ENCODE assay signal across 16 cellular contexts in genomic region chr2:237297421-237298155, GRCh38.
DNase-seq lines count a peak whose midpoint lies in the region; ATAC-seq and TF ChIP-seq lines count a peak whose summit lies in the region.
"Had no signal": no experiment of that assay in that cellular context is flagged by ENCODE, and none has a peak within 500 bp of the region (broad histone marks: within the 10 kb centered on the region; RNA-seq: fewer than 3 reads in every experiment).

No MANE protein-coding gene starts in this region.

- H3K27me3 ChIP-seq in RWPE2 (ENCODE audit: insufficient read depth, poor library complexity, severe bottlenecking) (no peaks in the 10 kb centered on the region), prostate gland (replicated peaks; ENCODE audit: insufficient read depth) (no peaks in the 10 kb centered on the region)

- H3K4me1 ChIP-seq in RWPE2 (ENCODE audit: insufficient read depth, poor library complexity, severe bottlenecking): peaks cover 39% of the 10 kb centered on the region
- no peaks in the 10 kb centered on the region for H3K4me1 ChIP-seq in prostate gland (replicated peaks)

- no peak overlapping the region for H3K4me3 ChIP-seq in RWPE2 (ENCODE audit: severe bottlenecking)
- no peak overlapping the region for H3K4me3 ChIP-seq in skin epidermis
- no peak overlapping the region for H3K4me3 ChIP-seq in prostate gland
- H3K4me3 ChIP-seq: GM23338 had no signal

- H3K36me3 ChIP-seq in RWPE2 (ENCODE audit: low read depth) (no peaks in the 10 kb centered on the region), prostate gland (no peaks in the 10 kb centered on the region)

- no peak for ATAC-seq in RWPE2 (ENCODE audit: low read depth)
- ATAC-seq: left colon had no signal

- H3K27ac ChIP-seq in RWPE2 (ENCODE audit: poor library complexity, severe bottlenecking): peak overlapping the region; percentile 73
- peak overlapping the region in 17 of 21 experiments; percentile 9 to 88 (median 51) for H3K27ac ChIP-seq in skin epidermis
- no peak overlapping the region for H3K27ac ChIP-seq in prostate gland

- intact Hi-C loops in prostate gland (cut with DNase I): loop anchor here (10.0 kb wide), 1 partner anchor 103 kb away; no protein-coding TSS in a partner anchor

- TF ChIP-seq CTCF in RWPE2 (IDR thresholded peaks at IDR 0.05; ENCODE audit: poor library complexity, severe bottlenecking) (no peak), prostate gland (IDR thresholded peaks at IDR 0.05) (no peak)

- WGBS in prostate gland: 76% methylated on average over 6 of the region's 6 CpGs

- peak; percentile 75 for DNase-seq in Daoy (ENCODE audit: low read depth)
- no peak for DNase-seq in RWPE2 (ENCODE audit: low spot score)
- peak; percentile 70 for DNase-seq in kidney tubule cell (ENCODE audit: low spot score)
- no peak for DNase-seq in globus pallidus (ENCODE audit: low spot score)
- DNase-seq in iPS-NIHi7 (ENCODE audit: extremely low spot score): no peak
- no peak for DNase-seq in prostate gland (ENCODE audit: low spot score)
- no peak for DNase-seq in nucleus accumbens (lab: John Stamatoyannopoulos, UW)
- DNase-seq: activated T-cell treated with anti-CD3 and anti-CD28 coated beads, Interleukin-2, amount 50 U/mL, for 1 hour; amniotic stem cell; glutamatergic neuron; left colon; NCI-H2081; stimulated activated CD4-positive, alpha-beta T cell treated with anti-CD3 and anti-CD28 coated beads, Interleukin-2, amount 100 ng/mL, for 48 hours; T-helper 1 cell had no signal

- H3K9me3 ChIP-seq in RWPE2 (ENCODE audit: severe bottlenecking): no peaks in the 10 kb centered on the region
- no peaks in the 10 kb centered on the region for H3K9me3 ChIP-seq in prostate gland

- TF ChIP-seq POLR2A in prostate gland (IDR thresholded peaks at IDR 0.05): no peak

Comparison
In these comparisons a context has a peak if more than half of its experiments do, and no peak if none do; other contexts are left out.
1. DNase-seq: peak in Daoy (single experiment) and kidney tubule cell (single experiment); none in RWPE2 (single experiment), globus pallidus (single experiment), iPS-NIHi7 (single experiment), prostate gland (single experiment) and nucleus accumbens (0 of 56).
2. H3K27ac ChIP-seq: peak in RWPE2 (single experiment) and skin epidermis (17 of 21); none in prostate gland (0 of 2).